10 cellular contexts compared by ENCODE assay signal in the genomic region with DNA sequence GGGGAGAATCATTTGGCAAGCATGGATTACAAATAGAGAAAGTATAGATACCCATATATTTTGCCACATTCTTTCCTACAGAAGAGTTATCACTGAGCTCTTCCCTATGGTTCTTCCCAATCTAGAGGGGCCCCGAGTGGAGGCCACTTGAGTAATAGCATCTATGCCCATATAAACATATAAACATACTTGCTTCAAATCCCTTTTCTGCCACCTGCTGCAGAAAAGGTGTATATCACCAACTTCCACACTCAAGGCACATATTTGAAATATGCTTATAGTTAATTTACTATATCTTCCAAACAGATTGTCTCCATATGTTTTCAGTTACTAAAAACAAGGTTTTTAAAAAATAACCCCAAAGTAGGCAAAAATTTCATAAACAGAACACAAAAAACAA.
A peak's percentile ranks its signal among the peaks of the same experiment; 100 is the strongest.
DNase-seq lines count a peak whose midpoint lies in the region; ATAC-seq and TF ChIP-seq lines count a peak whose summit lies in the region.
"Had no signal": no experiment of that assay in that cellular context is flagged by ENCODE, and none has a peak within 500 bp of the region (broad histone marks: within the 10 kb centered on the region; RNA-seq: fewer than 3 reads in every experiment).

No MANE protein-coding gene starts in this region.

- no peaks in the 10 kb centered on the region for H3K27me3 Mint-ChIP-seq in activated T-cell treated with anti-CD3 and anti-CD28 coated beads, Interleukin-2, amount 50 U/mL, for 72 hours (ENCODE audit: low read depth)
- H3K27me3 Mint-ChIP-seq in brain: no peaks in the 10 kb centered on the region
- H3K27me3 Mint-ChIP-seq: central memory CD8-positive, alpha-beta T cell had no signal

- H3K79me2 ChIP-seq in Loucy (ENCODE audit: insufficient read depth, low read length): 0 out of 2 replicates have a peak, but pooled peaks cover 5% of the 10 kb centered on the region

- no peaks in the 10 kb centered on the region for H3K36me3 ChIP-seq in Loucy (ENCODE audit: insufficient read depth, low read length)

- peak overlapping the region; percentile 33 to 90 for H3K4me3 Mint-ChIP-seq in activated T-cell treated with anti-CD3 and anti-CD28 coated beads, Interleukin-2, amount 50 U/mL, for 72 hours
- peak overlapping the region in 1 of 5 experiments; percentile 22 for H3K4me3 Mint-ChIP-seq in brain
- H3K4me3 Mint-ChIP-seq: central memory CD8-positive, alpha-beta T cell had no signal

- H3K27ac Mint-ChIP-seq in activated T-cell treated with anti-CD3 and anti-CD28 coated beads, Interleukin-2, amount 50 U/mL, for 72 hours: peak overlapping the region; percentile 85
- peak overlapping the region in 3 of 5 experiments; percentile 3 to 93 (median 9) for H3K27ac Mint-ChIP-seq in brain

- DNase-seq in activated T-cell treated with anti-CD3 and anti-CD28 coated beads, Interleukin-2, amount 50 U/mL, for 72 hours: no peak
- no peak for DNase-seq in activated T-cell treated with anti-CD3 and anti-CD28 coated beads, Interleukin-2, amount 50 U/mL, for 48 hours
- DNase-seq in retinal pigment epithelial cell (ENCODE audit: low read depth) (no peak), COLO829 (ENCODE audit: low spot score) (no peak)

- peaks cover 25 to 28% of the 10 kb centered on the region in 2 donors for H3K36me3 Mint-ChIP-seq in activated T-cell treated with anti-CD3 and anti-CD28 coated beads, Interleukin-2, amount 50 U/mL, for 72 hours (ENCODE audit: insufficient read depth in 2 of 2)
- H3K36me3 Mint-ChIP-seq in brain: peaks cover 24% of the 10 kb centered on the region

- H3K27me3 ChIP-seq in Loucy (ENCODE audit: insufficient read depth, low read length, poor library complexity, severe bottlenecking): no peaks in the 10 kb centered on the region

- H3F3A ChIP-seq in Loucy (ENCODE audit: low read depth): no peaks in the 10 kb centered on the region

- no peaks in the 10 kb centered on the region for H4K20me1 ChIP-seq in Loucy (ENCODE audit: insufficient read depth, low read length, poor library complexity, severe bottlenecking)

- peaks cover 55% of the 10 kb centered on the region for H3K4me1 Mint-ChIP-seq in activated T-cell treated with anti-CD3 and anti-CD28 coated beads, Interleukin-2, amount 50 U/mL, for 72 hours (ENCODE audit: low read depth)
- H3K4me1 Mint-ChIP-seq in brain: peaks cover 13% of the 10 kb centered on the region

- no peak overlapping the region for H2AFZ ChIP-seq in Loucy (ENCODE audit: low read length)

- no peaks in the 10 kb centered on the region for H3K9me2 ChIP-seq in Loucy (replicated peaks; ENCODE audit: low read depth, low read length)

- H3K9me3 ChIP-seq in Loucy (ENCODE audit: insufficient read depth, low read depth, low read length): no peaks in the 10 kb centered on the region

- H3K4me1 ChIP-seq in Loucy (ENCODE audit: insufficient read depth, low read length, poor library complexity, severe bottlenecking): peaks cover 8% of the 10 kb centered on the region

- H3K9ac ChIP-seq in Loucy (ENCODE audit: low read depth, low read length, poor library complexity, severe bottlenecking): no peak overlapping the region

- H3K4me3 ChIP-seq in Loucy (ENCODE audit: low read length, poor library complexity, severe bottlenecking): no peak overlapping the region
- no peak overlapping the region for H3K4me3 ChIP-seq in retinal pigment epithelial cell (ENCODE audit: low read length)

- H3K9me3 Mint-ChIP-seq in activated T-cell treated with anti-CD3 and anti-CD28 coated beads, Interleukin-2, amount 50 U/mL, for 72 hours: peaks cover 0 to 2% of the 10 kb centered on the region in 2 donors
- peaks cover 0 to 6% (median 3%) of the 10 kb centered on the region in 5 experiments for H3K9me3 Mint-ChIP-seq in brain
- H3K9me3 Mint-ChIP-seq: CD8-positive, alpha-beta memory T cell; central memory CD8-positive, alpha-beta T cell had no signal

- TF ChIP-seq CTCF in Loucy (conservative IDR thresholded peaks at IDR 0.05; ENCODE audit: low read length) (peak; percentile 49), brain (conservative IDR thresholded peaks at IDR 0.05) (peak in 1 of 2 experiments; percentile 41), retinal pigment epithelial cell (conservative IDR thresholded peaks at IDR 0.05; ENCODE audit: low read depth, low read length) (peak; percentile 11)

- no peak for ATAC-seq in activated T-cell treated with anti-CD3 and anti-CD28 coated beads, Interleukin-2, amount 50 U/mL, for 72 hours (replicated peaks in 1 of 2)
- ATAC-seq in GM19467 (IDR thresholded peaks at IDR 0.05; ENCODE audit: unreplicated experiment) (no peak), GM21717 (IDR thresholded peaks at IDR 0.05; ENCODE audit: unreplicated experiment) (no peak)

- H3K4me2 ChIP-seq in Loucy (ENCODE audit: low read depth, low read length, poor library complexity, severe bottlenecking): no peak overlapping the region
